In genomic region chr2:2101924-2102323, GRCh38 we compare ENCODE assay signal across 15 cellular contexts.
DNase-seq lines count a peak whose midpoint lies in the region; ATAC-seq and TF ChIP-seq lines count a peak whose summit lies in the region.
"Had no signal": no experiment of that assay in that cellular context is flagged by ENCODE, and none has a peak within 500 bp of the region (broad histone marks: within the 10 kb centered on the region; RNA-seq: fewer than 3 reads in every experiment).

No MANE protein-coding gene starts in this region.

- ATAC-seq in GM18502 (IDR thresholded peaks at IDR 0.05; ENCODE audit: poor library complexity, unreplicated experiment) = peak; percentile 52
- no peak for ATAC-seq in HG02588 (IDR thresholded peaks at IDR 0.05; ENCODE audit: unreplicated experiment)
- ATAC-seq in GM21515 (IDR thresholded peaks at IDR 0.05; ENCODE audit: unreplicated experiment) = no peak

- CTCF ChIA-PET in AG04450 (lab: Charles Lee) = no interaction called here

- H3K27me3 ChIP-seq in AG04450 (ENCODE audit: control insufficient read depth, insufficient read depth, low read length) = no peaks in the 10 kb centered on the region
- H3K27me3 ChIP-seq: ovary, tibial nerve had no signal

- H3K9me3 ChIP-seq in AG04450 (ENCODE audit: control insufficient read depth, insufficient read depth, low read length) = peaks cover 41% of the 10 kb centered on the region
- H3K9me3 ChIP-seq: ovary, tibial nerve had no signal

- 0 out of 2 replicates have a peak, but pooled peaks have one; percentile 12 for TF ChIP-seq CTCF in AG04450 (IDR thresholded peaks at IDR 0.05; ENCODE audit: low read depth, low read length)

- no peak overlapping the region for H3K4me3 ChIP-seq in AG04450 (ENCODE audit: low read depth, low read length)
- H3K4me3 ChIP-seq: ovary, tibial nerve had no signal

- POLR2A ChIA-PET in AG04450 (lab: Yijun Ruan, JAX) = no interaction called here

- no peak for DNase-seq in AG04450 (ENCODE audit: low read depth, low spot score)
- peak; percentile 2 for DNase-seq in NCI-H460 (ENCODE audit: extremely low read depth, low read depth)
- DNase-seq in dermis blood vessel endothelial cell = peak; percentile 7
- no peak for DNase-seq in effector CD4-positive, alpha-beta T cell
- no peak for DNase-seq in NOMO-1 treated with dmso at 0.1 percent for 144 hours (lab: John Stamatoyannopoulos, UW; ENCODE audit: unreplicated experiment)
- DNase-seq: activated CD8-positive, alpha-beta memory T cell treated with anti-CD3 and anti-CD28 coated beads for 24 hours; activated naive CD8-positive, alpha-beta T cell treated with anti-CD3 and anti-CD28 coated beads, Interleukin-2, amount 10 ng/mL, durations not matched to agents 7 days and 5 days; Calu3; kidney; ovary; T-helper 1 cell had no signal

- no peak overlapping the region for H3K27ac ChIP-seq in AG04450 (ENCODE audit: low read depth, low read length)
- H3K27ac ChIP-seq: ovary, tibial nerve had no signal

Comparison
In these comparisons a context has a peak if more than half of its experiments do, and no peak if none do; other contexts are left out.
1. DNase-seq: peak in NCI-H460 (single experiment) and dermis blood vessel endothelial cell (single experiment); none in AG04450 (single experiment), effector CD4-positive, alpha-beta T cell (single experiment) and NOMO-1 treated with dmso at 0.1 percent for 144 hours (single experiment).